In the genomic region with DNA sequence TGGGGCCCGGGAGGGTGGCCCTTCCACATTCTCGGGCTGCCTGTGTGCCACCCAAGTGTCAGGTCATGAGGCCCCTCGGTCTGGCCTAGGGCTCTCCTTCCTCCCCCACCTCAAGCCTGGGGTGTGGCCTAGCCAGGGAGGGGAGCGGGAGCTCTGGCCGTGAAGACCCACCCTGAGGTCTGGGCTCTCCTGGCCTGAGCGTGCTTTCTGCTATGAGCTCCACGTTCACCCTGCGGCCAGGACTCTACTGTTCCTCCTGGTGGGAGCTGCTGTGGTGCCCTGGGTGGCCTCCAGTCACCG, we compare ENCODE assay signal across 17 cellular contexts.
"Had no signal": no experiment of that assay in that cellular context is flagged by ENCODE, and none has a peak within 500 bp of the region (broad histone marks: within the 10 kb centered on the region; RNA-seq: fewer than 3 reads in every experiment).

No MANE protein-coding gene starts in this region.

- H3K27me3 ChIP-seq: colonic mucosa, esophagus muscularis mucosa, transverse colon had no signal

- H3K4me1 ChIP-seq: colonic mucosa had no signal

- H3K4me3 ChIP-seq: colonic mucosa, esophagus muscularis mucosa, transverse colon had no signal

- H3K27ac Mint-ChIP-seq: activated CD4-positive, alpha-beta T cell treated with anti-CD3 and anti-CD28 coated beads, Interleukin-2, amount 10 ng/mL, durations not matched to agents 24 days and 14 days; activated T-cell treated with anti-CD3 and anti-CD28 coated beads, Interleukin-2, amount 50 U/mL, for 72 hours had no signal

- H3K36me3 ChIP-seq: colonic mucosa, transverse colon had no signal

- H3K36me3 Mint-ChIP-seq: activated naive CD4-positive, alpha-beta T cell treated with anti-CD3 and anti-CD28 coated beads, Interleukin-2, amount 50 U/mL, for 72 hours had no signal

- H3K4me3 Mint-ChIP-seq: activated CD4-positive, alpha-beta T cell treated with anti-CD3 and anti-CD28 coated beads, Interleukin-2, amount 10 ng/mL, durations not matched to agents 24 days and 14 days; activated CD8-positive, alpha-beta T cell treated with anti-CD3 and anti-CD28 coated beads, Interleukin-2, amount 10 ng/mL, durations not matched to agents 7 days and 5 days; activated T-cell treated with anti-CD3 and anti-CD28 coated beads, Interleukin-2, amount 50 U/mL, for 72 hours; naive B cell had no signal

- H3K27ac ChIP-seq: colonic mucosa, esophagus muscularis mucosa, transverse colon had no signal

- H3K9me3 Mint-ChIP-seq: activated CD4-positive, alpha-beta T cell treated with anti-CD3 and anti-CD28 coated beads, Interleukin-2, amount 10 ng/mL, durations not matched to agents 24 days and 14 days; activated naive CD4-positive, alpha-beta T cell treated with anti-CD3 and anti-CD28 coated beads, Interleukin-2, amount 50 U/mL, for 72 hours; activated T-cell treated with anti-CD3 and anti-CD28 coated beads, Interleukin-2, amount 50 U/mL, for 72 hours; naive B cell had no signal

- H3K27me3 Mint-ChIP-seq: activated CD4-positive, alpha-beta T cell treated with anti-CD3 and anti-CD28 coated beads, Interleukin-2, amount 10 ng/mL, durations not matched to agents 24 days and 14 days; naive B cell had no signal

- ATAC-seq: activated CD8-positive, alpha-beta T cell treated with anti-CD3 and anti-CD28 coated beads, Interleukin-2, amount 10 ng/mL, durations not matched to agents 7 days and 5 days; activated naive CD4-positive, alpha-beta T cell treated with anti-CD3 and anti-CD28 coated beads, Interleukin-2, amount 50 U/mL, for 72 hours; activated T-cell treated with anti-CD3 and anti-CD28 coated beads, Interleukin-2, amount 50 U/mL, for 72 hours; left colon had no signal

- DNase-seq: activated CD4-positive, alpha-beta T cell treated with anti-CD3 and anti-CD28 coated beads, Interleukin-2, amount 10 ng/mL, durations not matched to agents 24 days and 14 days; activated CD4-positive, CD25-positive, alpha-beta regulatory T cell; activated CD8-positive, alpha-beta memory T cell treated with anti-CD3 and anti-CD28 coated beads, Interleukin-2, amount 50 U/mL, for 4 hours; activated CD8-positive, alpha-beta T cell treated with anti-CD3 and anti-CD28 coated beads, Interleukin-2, amount 10 ng/mL, durations not matched to agents 7 days and 5 days; activated gamma-delta T cell; activated T-cell treated with anti-CD3 and anti-CD28 coated beads, Interleukin-2, amount 50 U/mL, for 72 hours; central memory CD4-positive, alpha-beta T cell; colonic mucosa; left colon; naive B cell; small intestine; stimulated activated CD4-positive, alpha-beta T cell treated with anti-CD3 and anti-CD28 coated beads, Interleukin-4, amount 100 ng/mL, for 4 hours; stimulated activated CD8-positive, alpha-beta memory T cell treated with anti-CD3 and anti-CD28 coated beads, Interleukin-4, amount 100 ng/mL, for 48 hours; stimulated activated naive CD4-positive, alpha-beta T cell treated with Interleukin-2 at 50 U/mL for 16 hours; transverse colon had no signal

- H3K9me3 ChIP-seq: colonic mucosa, esophagus muscularis mucosa, transverse colon had no signal
